12 cellular contexts compared by ENCODE assay signal in genomic region chr6:161139766-161140553, GRCh38.
A peak's percentile ranks its signal among the peaks of the same experiment; 100 is the strongest.
DNase-seq lines count a peak whose midpoint lies in the region; ATAC-seq, FAIRE-seq and TF ChIP-seq lines count a peak whose summit lies in the region.
"Had no signal": no experiment of that assay in that cellular context is flagged by ENCODE, and none has a peak within 500 bp of the region (broad histone marks: within the 10 kb centered on the region; RNA-seq: fewer than 3 reads in every experiment).

No MANE protein-coding gene starts in this region.

- H3K4me1 ChIP-seq in skeletal muscle satellite cell (ENCODE audit: control insufficient read depth, insufficient read depth, low read length) = peaks cover 15% of the 10 kb centered on the region
- H3K4me1 ChIP-seq: A549, breast epithelium, gastrocnemius medialis had no signal

- no peak overlapping the region for H3K9ac ChIP-seq in skeletal muscle satellite cell (ENCODE audit: low read depth, low read length)

- no peak for FAIRE-seq in RCC 7860 (lab: Jason Lieb, UNC)
- FAIRE-seq: A549 had no signal

- H3K36me3 ChIP-seq in skeletal muscle satellite cell (ENCODE audit: insufficient read depth, low read length) = peaks cover 3% of the 10 kb centered on the region
- H3K36me3 ChIP-seq: breast epithelium, gastrocnemius medialis had no signal

- peaks cover 5% of the 10 kb centered on the region for H3K4me1 Mint-ChIP-seq in glutamatergic neuron (ENCODE audit: low read depth, unreplicated experiment)

- no peaks in the 10 kb centered on the region for H3K9me3 ChIP-seq in skeletal muscle satellite cell (replicated peaks; ENCODE audit: low read length)
- H3K9me3 ChIP-seq: A549, breast epithelium, gastrocnemius medialis had no signal

- no peak overlapping the region for H3K27ac Mint-ChIP-seq in glutamatergic neuron (ENCODE audit: unreplicated experiment)
- H3K27ac Mint-ChIP-seq: T-helper 1 cell treated with Interleukin-12 subunit alpha and Interleukin-12 subunit beta and Interleukin-4 antibody, amounts not matched to agents 30 μg/mL and 1 μg/mL, for 36 hours had no signal

- peaks cover 18% of the 10 kb centered on the region for H3K9me3 Mint-ChIP-seq in glutamatergic neuron (ENCODE audit: unreplicated experiment)
- H3K9me3 Mint-ChIP-seq: T-helper 1 cell treated with Interleukin-12 subunit alpha and Interleukin-12 subunit beta and Interleukin-4 antibody, amounts not matched to agents 30 μg/mL and 1 μg/mL, for 36 hours had no signal

- DNase-seq in NCI-H82 (lab: John Stamatoyannopoulos, UW) (peak; percentile 53), NCI-H82 treated with DMSO at 0.1 percent for 48 hours (lab: John Stamatoyannopoulos, UW; ENCODE audit: unreplicated experiment) (no peak), RCC 7860 (ENCODE audit: low spot score) (peak; percentile 54), glutamatergic neuron (peak; percentile 43)
- DNase-seq in activated CD4-positive, CD25-positive, alpha-beta regulatory T cell treated with anti-CD3 and anti-CD28 coated beads, Interleukin-2, amount 50 U/mL, for 72 hours = no peak

- peak overlapping the region; percentile 32 for H3K4me2 ChIP-seq in skeletal muscle satellite cell (ENCODE audit: low read length)
- H3K4me2 ChIP-seq: A549 had no signal

- no peaks in the 10 kb centered on the region for H3K27me3 ChIP-seq in skeletal muscle satellite cell (ENCODE audit: control insufficient read depth, insufficient read depth, low read length)
- H3K27me3 ChIP-seq: breast epithelium, gastrocnemius medialis had no signal

- no peak for TF ChIP-seq CTCF in glutamatergic neuron (IDR thresholded peaks at IDR 0.05; ENCODE audit: partially characterized antibody, unreplicated experiment)

- no peak overlapping the region for H3K4me3 ChIP-seq in skeletal muscle satellite cell (ENCODE audit: low read length)
- H3K4me3 ChIP-seq: A549, gastrocnemius medialis had no signal

- ATAC-seq in GM21381 (IDR thresholded peaks at IDR 0.05; ENCODE audit: unreplicated experiment) (no peak), HG03108 (IDR thresholded peaks at IDR 0.05; ENCODE audit: unreplicated experiment) (no peak)
- ATAC-seq: gastrocnemius medialis had no signal

- H3K27me3 Mint-ChIP-seq in glutamatergic neuron (ENCODE audit: unreplicated experiment) = peaks cover 9% of the 10 kb centered on the region

- H3K36me3 Mint-ChIP-seq in glutamatergic neuron (ENCODE audit: unreplicated experiment) = peaks cover 39% of the 10 kb centered on the region

- no peak overlapping the region for H3K4me3 Mint-ChIP-seq in glutamatergic neuron (ENCODE audit: unreplicated experiment)
- H3K4me3 Mint-ChIP-seq: T-helper 1 cell treated with Interleukin-12 subunit alpha and Interleukin-12 subunit beta and Interleukin-4 antibody, amounts not matched to agents 30 μg/mL and 1 μg/mL, for 36 hours had no signal

Comparison
In these comparisons a context has a peak if more than half of its experiments do, and no peak if none do; other contexts are left out.
1. DNase-seq: peak in NCI-H82 (single experiment), RCC 7860 (single experiment) and glutamatergic neuron (single experiment); none in NCI-H82 treated with DMSO at 0.1 percent for 48 hours (single experiment) and activated CD4-positive, CD25-positive, alpha-beta regulatory T cell treated with anti-CD3 and anti-CD28 coated beads, Interleukin-2, amount 50 U/mL, for 72 hours (single experiment).